Comparison of ENCODE assay signal across 1 cellular context in the genomic region with DNA sequence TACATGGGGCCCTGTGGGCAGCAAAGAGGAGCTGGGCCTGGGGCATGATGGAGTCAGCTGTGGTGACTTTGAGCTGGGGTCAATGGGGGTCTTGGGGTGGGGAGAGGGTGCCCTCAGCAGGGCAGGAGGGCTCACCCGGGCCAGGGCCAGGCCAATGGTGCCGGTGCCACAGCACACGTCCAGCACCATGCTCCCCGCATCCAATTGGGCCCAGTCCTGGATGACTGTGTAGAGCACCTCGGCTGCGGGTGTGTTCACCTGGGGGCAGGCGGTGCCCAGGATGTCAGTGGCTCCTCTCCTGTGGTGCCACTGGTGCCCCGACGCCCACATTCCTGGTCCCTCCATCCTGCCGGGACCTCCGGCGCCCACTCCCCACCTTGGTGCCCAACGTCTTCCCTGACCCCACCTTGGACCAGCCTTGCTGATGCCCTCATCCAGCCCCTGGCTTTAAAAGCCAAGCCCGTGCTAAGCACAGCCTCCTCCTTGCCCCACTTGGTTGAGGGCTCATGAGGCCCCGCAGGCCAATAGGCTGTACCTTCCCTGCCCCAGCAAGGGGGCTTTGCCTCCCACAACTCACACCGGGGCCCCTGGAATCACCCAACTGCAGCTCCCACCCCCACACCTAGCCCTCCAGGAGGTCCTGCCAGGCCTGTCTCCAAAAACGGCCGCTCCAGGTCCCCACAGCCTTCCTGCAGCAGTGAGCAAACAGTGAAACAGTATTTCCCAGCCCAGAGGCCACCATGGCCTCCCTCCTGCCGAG.
TF ChIP-seq lines count a peak whose summit lies in the region.

No MANE protein-coding gene starts in this region.

TF ChIP-seq in HepG2, 621 proteins besides CTCF, POLR2A, EP300 and RAD21:
- TF ChIP-seq HOXD1 (CRISPR knock-in tag; IDR thresholded peaks at IDR 0.05) (no peak), ZC3H13 (CRISPR knock-in tag; IDR thresholded peaks at IDR 0.05) (no peak), AGO2 (optimal IDR thresholded peaks at IDR 0.05; ENCODE audit: low read depth, low read length) (peak; percentile 63), RBFOX2 (IDR thresholded peaks at IDR 0.05; ENCODE audit: low read depth, low read length) (peak; percentile 51), RARG (CRISPR knock-in tag; IDR thresholded peaks at IDR 0.05; ENCODE audit: low read depth) (no peak), HIVEP1 (CRISPR knock-in tag; IDR thresholded peaks at IDR 0.05) (no peak), MZF1 (CRISPR knock-in tag; IDR thresholded peaks at IDR 0.05; ENCODE audit: borderline replicate concordance) (no peak)
- TF ChIP-seq, protein P1, sequence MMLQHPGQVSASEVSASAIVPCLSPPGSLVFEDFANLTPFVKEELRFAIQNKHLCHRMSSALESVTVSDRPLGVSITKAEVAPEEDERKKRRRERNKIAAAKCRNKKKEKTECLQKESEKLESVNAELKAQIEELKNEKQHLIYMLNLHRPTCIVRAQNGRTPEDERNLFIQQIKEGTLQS (CRISPR knock-in tag; IDR thresholded peaks at IDR 0.05), result no peak
- TF ChIP-seq, protein P2, sequence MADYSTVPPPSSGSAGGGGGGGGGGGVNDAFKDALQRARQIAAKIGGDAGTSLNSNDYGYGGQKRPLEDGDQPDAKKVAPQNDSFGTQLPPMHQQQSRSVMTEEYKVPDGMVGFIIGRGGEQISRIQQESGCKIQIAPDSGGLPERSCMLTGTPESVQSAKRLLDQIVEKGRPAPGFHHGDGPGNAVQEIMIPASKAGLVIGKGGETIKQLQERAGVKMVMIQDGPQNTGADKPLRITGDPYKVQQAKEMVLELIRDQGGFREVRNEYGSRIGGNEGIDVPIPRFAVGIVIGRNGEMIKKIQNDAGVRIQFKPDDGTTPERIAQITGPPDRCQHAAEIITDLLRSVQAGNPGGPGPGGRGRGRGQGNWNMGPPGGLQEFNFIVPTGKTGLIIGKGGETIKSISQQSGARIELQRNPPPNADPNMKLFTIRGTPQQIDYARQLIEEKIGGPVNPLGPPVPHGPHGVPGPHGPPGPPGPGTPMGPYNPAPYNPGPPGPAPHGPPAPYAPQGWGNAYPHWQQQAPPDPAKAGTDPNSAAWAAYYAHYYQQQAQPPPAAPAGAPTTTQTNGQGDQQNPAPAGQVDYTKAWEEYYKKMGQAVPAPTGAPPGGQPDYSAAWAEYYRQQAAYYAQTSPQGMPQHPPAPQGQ (CRISPR knock-in tag; IDR thresholded peaks at IDR 0.05; ENCODE audit: borderline replicate concordance), result no peak
- TF ChIP-seq, protein P3, sequence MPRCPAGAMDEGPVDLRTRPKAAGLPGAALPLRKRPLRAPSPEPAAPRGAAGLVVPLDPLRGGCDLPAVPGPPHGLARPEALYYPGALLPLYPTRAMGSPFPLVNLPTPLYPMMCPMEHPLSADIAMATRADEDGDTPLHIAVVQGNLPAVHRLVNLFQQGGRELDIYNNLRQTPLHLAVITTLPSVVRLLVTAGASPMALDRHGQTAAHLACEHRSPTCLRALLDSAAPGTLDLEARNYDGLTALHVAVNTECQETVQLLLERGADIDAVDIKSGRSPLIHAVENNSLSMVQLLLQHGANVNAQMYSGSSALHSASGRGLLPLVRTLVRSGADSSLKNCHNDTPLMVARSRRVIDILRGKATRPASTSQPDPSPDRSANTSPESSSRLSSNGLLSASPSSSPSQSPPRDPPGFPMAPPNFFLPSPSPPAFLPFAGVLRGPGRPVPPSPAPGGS (CRISPR knock-in tag; IDR thresholded peaks at IDR 0.05), result no peak
- TF ChIP-seq, protein P4, sequence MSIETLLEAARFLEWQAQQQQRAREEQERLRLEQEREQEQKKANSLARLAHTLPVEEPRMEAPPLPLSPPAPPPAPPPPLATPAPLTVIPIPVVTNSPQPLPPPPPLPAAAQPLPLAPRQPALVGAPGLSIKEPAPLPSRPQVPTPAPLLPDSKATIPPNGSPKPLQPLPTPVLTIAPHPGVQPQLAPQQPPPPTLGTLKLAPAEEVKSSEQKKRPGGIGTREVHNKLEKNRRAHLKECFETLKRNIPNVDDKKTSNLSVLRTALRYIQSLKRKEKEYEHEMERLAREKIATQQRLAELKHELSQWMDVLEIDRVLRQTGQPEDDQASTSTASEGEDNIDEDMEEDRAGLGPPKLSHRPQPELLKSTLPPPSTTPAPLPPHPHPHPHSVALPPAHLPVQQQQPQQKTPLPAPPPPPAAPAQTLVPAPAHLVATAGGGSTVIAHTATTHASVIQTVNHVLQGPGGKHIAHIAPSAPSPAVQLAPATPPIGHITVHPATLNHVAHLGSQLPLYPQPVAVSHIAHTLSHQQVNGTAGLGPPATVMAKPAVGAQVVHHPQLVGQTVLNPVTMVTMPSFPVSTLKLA (IDR thresholded peaks at IDR 0.05), result no peak
